ENCODE assay signal across 20 cellular contexts in the genomic region with DNA sequence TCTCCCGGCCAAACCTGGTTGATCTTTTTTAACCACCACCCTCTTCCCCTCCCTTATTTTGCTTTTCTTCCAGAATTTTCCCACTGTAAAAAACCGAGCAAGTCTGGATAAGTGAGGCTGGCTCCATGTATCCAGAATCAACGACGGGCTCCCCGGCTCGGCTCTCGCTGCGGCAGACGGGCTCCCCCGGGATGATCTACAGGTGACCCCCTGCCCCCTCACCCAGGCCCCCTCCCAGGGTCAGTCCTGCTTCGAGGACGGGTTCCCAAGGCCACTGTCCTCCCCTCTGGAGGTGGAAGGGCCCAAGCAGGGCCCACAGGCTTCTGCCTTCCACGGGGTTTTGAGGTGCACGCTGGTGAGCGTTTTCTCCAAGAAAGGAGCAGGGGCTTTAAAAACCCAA.
"Had no signal": no experiment of that assay in that cellular context is flagged by ENCODE, and none has a peak within 500 bp of the region (broad histone marks: within the 10 kb centered on the region; RNA-seq: fewer than 3 reads in every experiment).

No MANE protein-coding gene starts in this region.

- H3K9ac ChIP-seq: KMS-11, SK-N-SH had no signal

- DNase-seq: Kasumi-1, MM.1S, NCI-H1092 treated with DMSO at 0.1 percent for 48 hours, NCI-H1436, NCI-H187, NCI-H2029, NCI-H2081 treated with DMSO at 0.1 percent for 48 hours, NCI-H226, NCI-H446, NCI-H510A, NCI-H524 treated with DMSO at 0.1 percent for 48 hours, NCI-H69, NCI-H774, RPMI8226, SHP77, SK-N-SH had no signal

- H3K4me3 ChIP-seq: K562 had no signal

- H3K9me3 ChIP-seq: SK-N-SH had no signal

- FAIRE-seq: K562, RCC 7860 had no signal

- H3K27me3 Mint-ChIP-seq: IgD-negative memory B cell had no signal

- H3K4me2 ChIP-seq: KMS-11, SK-N-SH had no signal

- H3K4me3 Mint-ChIP-seq: IgD-negative memory B cell had no signal

- H3K36me3 Mint-ChIP-seq: IgD-negative memory B cell had no signal

- H3K9me3 Mint-ChIP-seq: IgD-negative memory B cell had no signal

- H3K27ac ChIP-seq: KMS-11 had no signal
